28 cellular contexts compared by ENCODE assay signal in genomic region chr18:58639237-58639636, GRCh38. TPM values are rescaled to one million over a fixed set of nuclear protein-coding genes. Genes with fewer than 3 reads are reported as not detected.
DNase-seq lines count a peak whose midpoint lies in the region; FAIRE-seq and TF ChIP-seq lines count a peak whose summit lies in the region.
"Had no signal": no experiment of that assay in that cellular context is flagged by ENCODE, and none has a peak within 500 bp of the region (broad histone marks: within the 10 kb centered on the region; RNA-seq: fewer than 3 reads in every experiment).

No MANE protein-coding gene starts in this region.

- intact Hi-C loops in PC-9 (cut with micrococcal nuclease; ENCODE audit: unreplicated experiment): no loop called here

- H2BK120ac ChIP-seq in H9 (ENCODE audit: low read depth, low read length, poor library complexity, severe bottlenecking) (no peak overlapping the region), H1 (replicated peaks; ENCODE audit: low read depth, low read length) (no peak overlapping the region)

- FAIRE-seq in H1 (lab: Jason Lieb, UNC): no peak

- peaks cover 13% of the 10 kb centered on the region in 2 experiments for H3K4me1 Mint-ChIP-seq in H9
- peaks cover 27% of the 10 kb centered on the region for H3K4me1 Mint-ChIP-seq in osteocyte (ENCODE audit: unreplicated experiment)

- no peak overlapping the region for H3K27ac ChIP-seq in H9 (ENCODE audit: insufficient read length, low read depth, low read length)
- H3K27ac ChIP-seq in PC-9: peak overlapping the region; percentile 66
- H3K27ac ChIP-seq in H1 (ENCODE audit: low read depth, low read length): no peak overlapping the region
- H3K27ac ChIP-seq: HL-60, lower lobe of right lung, right lobe of liver, upper lobe of right lung had no signal

- no peaks in the 10 kb centered on the region for H3K79me2 ChIP-seq in H9 (ENCODE audit: insufficient read depth, low read length)
- no peaks in the 10 kb centered on the region for H3K79me2 ChIP-seq in PC-9 (ENCODE audit: low read depth)
- H3K79me2 ChIP-seq in H1 (ENCODE audit: control insufficient read depth in 1 of 2, insufficient read depth in 2 of 2, low read length in 2 of 2): no peaks in the 10 kb centered on the region

- peaks cover 32% of the 10 kb centered on the region; the same call in 1 of the 2 replicates for H3F3A ChIP-seq in PC-9 (ENCODE audit: insufficient read depth, low read depth)

- no peaks in the 10 kb centered on the region for H3K79me1 ChIP-seq in H9 (ENCODE audit: insufficient read depth, low read depth, low read length, poor library complexity, severe bottlenecking)
- H3K79me1 ChIP-seq in H1 (ENCODE audit: low read depth, low read length): no peaks in the 10 kb centered on the region

- H3K4me2 ChIP-seq in H9 (ENCODE audit: insufficient read depth, insufficient read length, low read length) (no peak overlapping the region), PC-9 (peak overlapping the region; percentile 55), H1 (ENCODE audit: insufficient read depth in 1 of 2, low read depth in 2 of 2, low read length in 2 of 2) (no peak overlapping the region; a peak in 1 of 4 replicates)

- H4K8ac ChIP-seq in H9 (replicated peaks; ENCODE audit: insufficient read length, low read depth, low read length) (no peak overlapping the region), H1 (ENCODE audit: extremely low read depth, insufficient read depth, low read length) (no peak overlapping the region)

- POLR2A ChIA-PET in PC-9 (lab: Charles Lee; ENCODE audit: unreplicated experiment): interaction anchor here (0.7 kb wide), 1 partner anchor 9 kb away, joined by 3 read pairs; no protein-coding TSS in a partner anchor
- POLR2A ChIA-PET in H1 (lab: Charles Lee; ENCODE audit: partially characterized antibody): interaction anchor here (1.1 to 1.5 kb wide), 3 partner anchors 8 to 34 kb away, joined by 3 to 4 read pairs (median 4); partner anchors contain the start of gene ALPK2

- H3K23ac ChIP-seq in H9 (ENCODE audit: insufficient read length, low read depth, low read length): no peak overlapping the region
- no peak overlapping the region for H3K23ac ChIP-seq in H1 (ENCODE audit: insufficient read length)

- no peak overlapping the region for H3K56ac ChIP-seq in H9 (ENCODE audit: insufficient read length, low read depth, low read length)
- no peak overlapping the region for H3K56ac ChIP-seq in H1 (replicated peaks; ENCODE audit: insufficient read length, low read depth, low read length)

- no peak overlapping the region for H2BK5ac ChIP-seq in H9 (ENCODE audit: insufficient read length, low read length)
- H2BK5ac ChIP-seq in H1 (ENCODE audit: low read depth, low read length): no peak overlapping the region

- peaks cover 3% of the 10 kb centered on the region; the same call in 1 of the 2 replicates for H3K27me3 Mint-ChIP-seq in H9 (ENCODE audit: low read depth)
- H3K27me3 Mint-ChIP-seq in osteocyte (ENCODE audit: unreplicated experiment): no peaks in the 10 kb centered on the region
- H3K27me3 Mint-ChIP-seq: activated naive CD8-positive, alpha-beta T cell treated with anti-CD3 and anti-CD28 coated beads, Interleukin-2, amount 10 ng/mL, durations not matched to agents 7 days and 5 days; CD4-positive, alpha-beta T cell; IgD-negative memory B cell; stimulated activated memory B cell treated with anti-CD40 and anti-IgM and Interleukin-4, amounts not matched to agents 10 μg/mL and 1 μg/mL and 100 μg/mL, for 72 hours had no signal

- H2AFZ ChIP-seq in H9 (ENCODE audit: low read length) (no peak overlapping the region), PC-9 (no peak overlapping the region), H1 (ENCODE audit: low read length) (no peak overlapping the region)

- CTCF ChIA-PET in PC-9 (lab: Charles Lee) (no interaction called here), H1 (lab: Charles Lee; ENCODE audit: partially characterized antibody) (interaction anchor here (1.1 kb wide), 1 partner anchor 20 kb away, joined by 3 read pairs; no protein-coding TSS in a partner anchor)

- H3K9ac ChIP-seq in H9 (ENCODE audit: extremely low read depth, insufficient read length, low read length) (no peak overlapping the region), H1 (replicated peaks in 1 of 4; ENCODE audit: extremely low read depth in 1 of 4, low read depth in 3 of 4, low read length in 3 of 4) (no peak overlapping the region)

- peaks cover 4% of the 10 kb centered on the region for H3K4me1 ChIP-seq in H9 (ENCODE audit: insufficient read depth, low read length)
- peaks cover 57% of the 10 kb centered on the region for H3K4me1 ChIP-seq in PC-9 (replicated peaks; ENCODE audit: insufficient read depth)
- H3K4me1 ChIP-seq in H1 (replicated peaks in 1 of 4; ENCODE audit: control insufficient read depth in 3 of 4, insufficient read depth in 4 of 4, low read length in 3 of 4): peaks cover 9 to 17% (median 12%) of the 10 kb centered on the region in 4 experiments; a peak in 6 of 7 replicates
- H3K4me1 ChIP-seq: lower lobe of right lung, right lobe of liver, upper lobe of right lung had no signal

- H3K4me3 ChIP-seq in PC-9 (no peak overlapping the region), H1 (ENCODE audit: extremely low read depth in 1 of 4, insufficient read depth in 2 of 4, low read depth in 3 of 4, low read length in 4 of 4) (no peak overlapping the region)
- H3K4me3 ChIP-seq: lower lobe of right lung, right lobe of liver, upper lobe of right lung had no signal

- H3K18ac ChIP-seq in H9 (ENCODE audit: insufficient read length, low read depth, low read length) (no peak overlapping the region), H1 (ENCODE audit: extremely low read depth, low read length) (no peak overlapping the region)

- H2BK15ac ChIP-seq in H9 (ENCODE audit: low read depth, low read length) (no peak overlapping the region), H1 (ENCODE audit: low read length) (no peak overlapping the region)

- no peaks in the 10 kb centered on the region for H3K23me2 ChIP-seq in H9 (ENCODE audit: insufficient read length, low read depth, low read length, poor library complexity, severe bottlenecking)
- H3K23me2 ChIP-seq in H1 (ENCODE audit: low read depth, low read length): no peaks in the 10 kb centered on the region; the same call in 1 of the 2 replicates

- H3T11ph ChIP-seq in H9 (ENCODE audit: low read length): no peak overlapping the region

- DNase-seq in H9 (no peak), PC-9 (no peak), H1 (ENCODE audit: low read depth in 1 of 2, low spot score in 2 of 2) (no peak), osteocyte (ENCODE audit: extremely low spot score, unreplicated experiment) (no peak), activated gamma-delta T cell (lab: John Stamatoyannopoulos, UW) (no peak), mucosa of gallbladder (ENCODE audit: low spot score) (no peak), RKO (ENCODE audit: low spot score) (no peak), midbrain (lab: John Stamatoyannopoulos, UW) (no peak)
- DNase-seq: activated CD4-positive, alpha-beta T cell treated with anti-CD3 and anti-CD28 coated beads for 36 hours; activated effector memory CD4-positive, alpha-beta T cell treated with anti-CD3 and anti-CD28 coated beads, Interleukin-2, amount 50 U/mL, for 16 hours; activated naive CD8-positive, alpha-beta T cell treated with anti-CD3 and anti-CD28 coated beads, Interleukin-2, amount 10 ng/mL, durations not matched to agents 7 days and 5 days; CD4-positive, alpha-beta T cell; erythroblast; lower lobe of right lung; NCI-H1092 treated with DMSO at 0.1 percent for 48 hours; NCI-H187; NCI-H2171 treated with DMSO at 0.1 percent for 48 hours; NCI-H524 treated with DMSO at 0.1 percent for 48 hours; NK-92 treated with Interleukin-12 subunit alpha and Interleukin-12 subunit beta, amount 100 ng/mL, for 24 hours; right lobe of liver; stimulated activated CD4-positive, alpha-beta T cell treated with anti-CD3 and anti-CD28 coated beads, Interleukin-4, amount 100 ng/mL, for 4 hours; T-helper 2 cell; upper lobe of right lung had no signal

- no peak for TF ChIP-seq EP300 in H1 (IDR thresholded peaks at IDR 0.05; ENCODE audit: borderline replicate concordance in 1 of 2, low read depth in 2 of 2, low read length in 2 of 2)

- no TSS peak for BruUV-seq in PC-9 (replicated peaks; lab: Mats Ljungman, UMichigan)

- no peaks in the 10 kb centered on the region for H4K20me1 ChIP-seq in H9 (ENCODE audit: control insufficient read depth, insufficient read depth, insufficient read length)
- H4K20me1 ChIP-seq in PC-9 (ENCODE audit: insufficient read depth): no peaks in the 10 kb centered on the region
- no peaks in the 10 kb centered on the region for H4K20me1 ChIP-seq in H1 (replicated peaks in 1 of 2; ENCODE audit: control insufficient read depth in 1 of 2, insufficient read depth in 2 of 2, low read length in 2 of 2)

- H3K36me3 ChIP-seq in PC-9 (ENCODE audit: low read depth) (no peaks in the 10 kb centered on the region), H1 (ENCODE audit: control insufficient read depth in 2 of 4, insufficient read depth in 4 of 4, low read length in 3 of 4) (no peaks in the 10 kb centered on the region)
- H3K36me3 ChIP-seq: lower lobe of right lung, right lobe of liver, upper lobe of right lung had no signal

- H4K91ac ChIP-seq in H9 (ENCODE audit: insufficient read length, low read depth, low read length): no peak overlapping the region
- no peak overlapping the region for H4K91ac ChIP-seq in H1 (replicated peaks; ENCODE audit: insufficient read length, low read length)

- TF ChIP-seq CTCF in H9 (conservative IDR thresholded peaks at IDR 0.05): no peak
- TF ChIP-seq CTCF in PC-9 (conservative IDR thresholded peaks at IDR 0.05): no peak
- no peak for TF ChIP-seq CTCF in H1 (IDR thresholded peaks at IDR 0.05; ENCODE audit: control extremely low read depth in 1 of 3, insufficient read depth in 1 of 3, low read depth in 1 of 3, low read length in 3 of 3)
- TF ChIP-seq CTCF in osteocyte (IDR thresholded peaks at IDR 0.05): no peak

- H2BK12ac ChIP-seq in H9 (ENCODE audit: insufficient read length, low read depth, low read length) (no peak overlapping the region), H1 (ENCODE audit: low read depth, low read length) (no peak overlapping the region)

- H4K5ac ChIP-seq in H9 (ENCODE audit: insufficient read length, low read depth, low read length): no peak overlapping the region
- H4K5ac ChIP-seq in H1 (ENCODE audit: insufficient read length, low read depth, low read length): no peak overlapping the region

- H3K4ac ChIP-seq in H9 (ENCODE audit: low read depth, low read length) (no peak overlapping the region), H1 (replicated peaks; ENCODE audit: insufficient read length, low read depth, low read length) (no peak overlapping the region)

- no peak for TF ChIP-seq RAD21 in H1 (IDR thresholded peaks at IDR 0.05 in 1 of 2, conservative IDR thresholded peaks at IDR 0.05 in 1 of 2; ENCODE audit: low read depth in 2 of 2, low read length in 2 of 2)

- no peak for TF ChIP-seq POLR2A in H1 (IDR thresholded peaks at IDR 0.05; ENCODE audit: control extremely low read depth in 1 of 2, low read depth in 2 of 2, low read length in 2 of 2)

- no peak overlapping the region for H2AK5ac ChIP-seq in H9 (ENCODE audit: insufficient read length, low read length)
- H2AK5ac ChIP-seq in H1 (ENCODE audit: low read depth, low read length): no peak overlapping the region

- H3K4me3 Mint-ChIP-seq in H9 (no peak overlapping the region), osteocyte (ENCODE audit: unreplicated experiment) (no peak overlapping the region)
- H3K4me3 Mint-ChIP-seq: activated CD4-positive, alpha-beta T cell treated with anti-CD3 and anti-CD28 coated beads for 36 hours; activated naive CD8-positive, alpha-beta T cell treated with anti-CD3 and anti-CD28 coated beads, Interleukin-2, amount 10 ng/mL, durations not matched to agents 7 days and 5 days; CD4-positive, alpha-beta T cell; neural crest cell; stimulated activated memory B cell treated with anti-CD40 and anti-IgM and Interleukin-4, amounts not matched to agents 10 μg/mL and 1 μg/mL and 100 μg/mL, for 72 hours had no signal

- H3K9me3 Mint-ChIP-seq in H9: no peaks in the 10 kb centered on the region
- H3K9me3 Mint-ChIP-seq in osteocyte (ENCODE audit: unreplicated experiment): no peaks in the 10 kb centered on the region
- H3K9me3 Mint-ChIP-seq: CD4-positive, alpha-beta T cell; IgD-negative memory B cell; neural crest cell; stimulated activated memory B cell treated with anti-CD40 and anti-IgM and Interleukin-4, amounts not matched to agents 10 μg/mL and 1 μg/mL and 100 μg/mL, for 72 hours had no signal

- peak overlapping the region; percentile 2 to 92 (median 31); a peak in 4 of 7 replicates for H3K27ac Mint-ChIP-seq in H9
- H3K27ac Mint-ChIP-seq in osteocyte (ENCODE audit: unreplicated experiment): peak overlapping the region; percentile 90
- H3K27ac Mint-ChIP-seq: activated CD4-positive, alpha-beta T cell treated with anti-CD3 and anti-CD28 coated beads for 36 hours; activated naive CD8-positive, alpha-beta T cell treated with anti-CD3 and anti-CD28 coated beads, Interleukin-2, amount 10 ng/mL, durations not matched to agents 7 days and 5 days; CD4-positive, alpha-beta T cell had no signal

- no peaks in the 10 kb centered on the region for H3K9me2 ChIP-seq in PC-9 (ENCODE audit: insufficient read depth)

- no peaks in the 10 kb centered on the region for H3K9me3 ChIP-seq in H9 (ENCODE audit: control insufficient read depth, low read depth, low read length)
- no peaks in the 10 kb centered on the region for H3K9me3 ChIP-seq in PC-9 (ENCODE audit: insufficient read depth, low read depth)
- no peaks in the 10 kb centered on the region for H3K9me3 ChIP-seq in H1 (ENCODE audit: insufficient read depth in 2 of 2, low read depth in 1 of 2, low read length in 1 of 2)
- H3K9me3 ChIP-seq: lower lobe of right lung, right lobe of liver, upper lobe of right lung had no signal

- no CpG with 5 or more reads among the region's 2 CpGs for WGBS in H9 (ENCODE audit: extremely low coverage, insufficient read length, low lambda C conversion rate)
- WGBS in H1 (ENCODE audit: extremely low coverage in 1 of 2, insufficient coverage in 1 of 2, insufficient read length in 1 of 2, insufficient replicate concordance in 2 of 2, low coverage in 1 of 2, low lambda C conversion rate in 2 of 2, missing lambda C conversion rate in 1 of 2), 2 experiments: 80% methylated on average over 2 of the region's 2 CpGs; no CpG with 5 or more reads in 1 of the 2 experiments

- H3K14ac ChIP-seq in H9 (ENCODE audit: insufficient read depth, low read length) (no peak overlapping the region), H1 (ENCODE audit: insufficient read length) (no peak overlapping the region)

- H2BK20ac ChIP-seq in H9 (ENCODE audit: low read depth, low read length, poor library complexity, severe bottlenecking): no peak overlapping the region
- no peak overlapping the region for H2BK20ac ChIP-seq in H1 (ENCODE audit: low read length)

- no peaks in the 10 kb centered on the region for H3K27me3 ChIP-seq in H9 (ENCODE audit: insufficient read depth, low read length)
- no peaks in the 10 kb centered on the region for H3K27me3 ChIP-seq in PC-9 (ENCODE audit: insufficient read depth, low read depth)
- H3K27me3 ChIP-seq in H1 (replicated peaks in 1 of 4; ENCODE audit: control insufficient read depth in 3 of 4, extremely low read depth in 1 of 4, insufficient read depth in 3 of 4, low read length in 3 of 4): peaks cover 0 to 1% (median 0%) of the 10 kb centered on the region in 4 experiments; a peak in 2 of 7 replicates
- H3K27me3 ChIP-seq: right lobe of liver, upper lobe of right lung had no signal

- no peaks in the 10 kb centered on the region for H3K36me3 Mint-ChIP-seq in H9 (ENCODE audit: insufficient read depth in 1 of 3, low read depth in 3 of 3)
- H3K36me3 Mint-ChIP-seq in osteocyte (ENCODE audit: unreplicated experiment): no peaks in the 10 kb centered on the region
- H3K36me3 Mint-ChIP-seq: IgD-negative memory B cell; stimulated activated memory B cell treated with anti-CD40 and anti-IgM and Interleukin-4, amounts not matched to agents 10 μg/mL and 1 μg/mL and 100 μg/mL, for 72 hours had no signal

RNA-seq across cellular contexts. Expression of gene ALPK2, which starts 10.3 kb away (rescaled TPM):
- 0.37 and 0.50 TPM in 2 replicates for total RNA-seq in H9 (2021)
- 0.10 and 0.28 TPM in 2 replicates for total RNA-seq in PC-9 (2021)
- 0.38 and 0.41 TPM in 2 replicates for total RNA-seq in H1 (2021; fragmentation: NEBNext Ultra II Directional; extraction: Animal tissue kit (Norgen Biotek cat#: 25700))
- polyA plus RNA-seq in H1 (2011; rRNA removed): 0.09 and 0.13 TPM in 2 replicates
- 0.31 TPM for polyA plus RNA-seq in H1 (2011; cell fraction: cytosol; rRNA removed)
- polyA plus RNA-seq in H1 (2011; cell fraction: nucleus; rRNA removed): 0.19 TPM
- 0.15 to 0.65 TPM (median 0.39 TPM) in 4 replicates for polyA plus RNA-seq in H1 (2012, experiment 1 of 2)
- not detected for polyA plus RNA-seq in H1 (2012, experiment 2 of 2)
- 0.12 TPM for polyA plus RNA-seq in H1 (2013, experiment 1 of 2)
- 0.28 TPM for polyA plus RNA-seq in H1 (2013, experiment 2 of 2)
- polyA minus RNA-seq in H1 (2011; rRNA and poly(A)+ RNA removed): 0.49 and 0.54 TPM in 2 replicates
- polyA minus RNA-seq in H1 (2011; cell fraction: cytosol; rRNA and poly(A)+ RNA removed): 1.6 TPM
- 1.3 TPM for polyA minus RNA-seq in H1 (2011; cell fraction: nucleus; rRNA and poly(A)+ RNA removed)
- 54.9 and 61.2 TPM in 2 replicates for total RNA-seq in osteocyte
- total RNA-seq in mucosa of gallbladder: 0.20 TPM
- total RNA-seq: lower lobe of right lung, neural crest cell, posterior vena cava had no signal
- polyA plus RNA-seq: IgD-negative memory B cell had no signal

RNA-seq across cellular contexts. Expression of gene MALT1, which starts 32.0 kb away (rescaled TPM):
- 18.0 and 18.1 TPM in 2 replicates for total RNA-seq in H9 (2021)
- total RNA-seq in PC-9 (2021): 19.0 and 19.6 TPM in 2 replicates
- 25.9 and 26.1 TPM in 2 replicates for total RNA-seq in H1 (2021; fragmentation: NEBNext Ultra II Directional; extraction: Animal tissue kit (Norgen Biotek cat#: 25700))
- 5.2 and 10.7 TPM in 2 replicates for polyA plus RNA-seq in H1 (2011; rRNA removed)
- polyA plus RNA-seq in H1 (2011; cell fraction: cytosol; rRNA removed): 8.3 TPM
- 7.2 TPM for polyA plus RNA-seq in H1 (2011; cell fraction: nucleus; rRNA removed)
- 7.3 to 17.1 TPM (median 11.3 TPM) in 4 replicates for polyA plus RNA-seq in H1 (2012, experiment 1 of 2)
- 0.85 TPM for polyA plus RNA-seq in H1 (2012, experiment 2 of 2)
- 7.6 TPM for polyA plus RNA-seq in H1 (2013, experiment 1 of 2)
- polyA plus RNA-seq in H1 (2013, experiment 2 of 2): 6.7 TPM
- 19.9 and 38.4 TPM in 2 replicates for polyA minus RNA-seq in H1 (2011; rRNA and poly(A)+ RNA removed)
- polyA minus RNA-seq in H1 (2011; cell fraction: cytosol; rRNA and poly(A)+ RNA removed): 12.1 TPM
- polyA minus RNA-seq in H1 (2011; cell fraction: nucleus; rRNA and poly(A)+ RNA removed): 28.0 TPM
- total RNA-seq in osteocyte: 28.1 and 28.8 TPM in 2 replicates
- 20.8 TPM for total RNA-seq in mucosa of gallbladder

Comparison
In these comparisons a context has a peak if more than half of its experiments do, and no peak if none do; other contexts are left out.
1. RNA of gene ALPK2, which starts 10.3 kb away (total RNA-seq): 54.9 to 61.2 TPM in osteocyte; 0.37 to 0.50 TPM in H9, 0.38 to 0.41 TPM in H1, 0.10 to 0.28 TPM in PC-9 and 0.20 TPM in mucosa of gallbladder (single experiment); every median in the first group is over 10 times any median in the second.